16 cellular contexts compared by ENCODE assay signal in genomic region chr10:121317374-121317773, GRCh38.
A peak's percentile ranks its signal among the peaks of the same experiment; 100 is the strongest.
DNase-seq lines count a peak whose midpoint lies in the region; ATAC-seq and TF ChIP-seq lines count a peak whose summit lies in the region.
"Had no signal": no experiment of that assay in that cellular context is flagged by ENCODE, and none has a peak within 500 bp of the region (broad histone marks: within the 10 kb centered on the region; RNA-seq: fewer than 3 reads in every experiment).

No MANE protein-coding gene starts in this region.

- H3K36me3 Mint-ChIP-seq in neural crest cell (ENCODE audit: low read depth), result peaks cover 4% of the 10 kb centered on the region
- H3K36me3 Mint-ChIP-seq in type B pancreatic cell, result no peaks in the 10 kb centered on the region
- H3K36me3 Mint-ChIP-seq: CD4-positive, alpha-beta memory T cell had no signal

- H3K27ac Mint-ChIP-seq in neural crest cell (ENCODE audit: unreplicated experiment), result no peak overlapping the region
- no peak overlapping the region for H3K27ac Mint-ChIP-seq in type B pancreatic cell
- H3K27ac Mint-ChIP-seq: CD4-positive, alpha-beta memory T cell had no signal

- in situ Hi-C loops in gastrocnemius medialis (cut with MboI; ENCODE audit: low sequenced_read_pairs in 4 of 4), result no loop called here

- H3K4me3 ChIP-seq in colonic mucosa, result no peak overlapping the region
- H3K4me3 ChIP-seq in epithelial cell of esophagus (ENCODE audit: low read length), result no peak overlapping the region
- no peak overlapping the region for H3K4me3 ChIP-seq in WERI-Rb-1 (ENCODE audit: low read depth, low read length)
- no peak overlapping the region for H3K4me3 ChIP-seq in sigmoid colon
- H3K4me3 ChIP-seq in gastrocnemius medialis, result no peak overlapping the region

- H3K4me1 Mint-ChIP-seq in neural crest cell (peaks cover 12% of the 10 kb centered on the region), type B pancreatic cell (ENCODE audit: unreplicated experiment) (peaks cover 27% of the 10 kb centered on the region)
- H3K4me1 Mint-ChIP-seq: CD4-positive, alpha-beta memory T cell had no signal

- TF ChIP-seq CTCF in colonic mucosa (IDR thresholded peaks at IDR 0.05), result peak; percentile 14
- TF ChIP-seq CTCF in epithelial cell of esophagus (IDR thresholded peaks at IDR 0.05; ENCODE audit: insufficient read depth, low read depth, low read length, missing control alignments), result peak; percentile 14
- TF ChIP-seq CTCF in neural crest cell (conservative IDR thresholded peaks at IDR 0.05), result peak; percentile 42
- peak; percentile 59 for TF ChIP-seq CTCF in type B pancreatic cell (conservative IDR thresholded peaks at IDR 0.05)
- TF ChIP-seq CTCF in WERI-Rb-1 (IDR thresholded peaks at IDR 0.05; ENCODE audit: low read depth, low read length), result no peak
- no peak for TF ChIP-seq CTCF in sigmoid colon (IDR thresholded peaks at IDR 0.05)
- no peak for TF ChIP-seq CTCF in gastrocnemius medialis (IDR thresholded peaks at IDR 0.05 in 4 of 5, conservative IDR thresholded peaks at IDR 0.05 in 1 of 5)

- no peak overlapping the region for H3K27ac ChIP-seq in colonic mucosa
- no peak overlapping the region for H3K27ac ChIP-seq in WERI-Rb-1
- H3K27ac ChIP-seq in sigmoid colon, result no peak overlapping the region
- no peak overlapping the region for H3K27ac ChIP-seq in gastrocnemius medialis

- H3K9me3 Mint-ChIP-seq in neural crest cell (peaks cover 7% of the 10 kb centered on the region), type B pancreatic cell (peaks cover 9% of the 10 kb centered on the region)

- no peak for ATAC-seq in HG02938 (IDR thresholded peaks at IDR 0.05; ENCODE audit: unreplicated experiment)
- ATAC-seq in gastrocnemius medialis, result no peak

- intact Hi-C loops in colonic mucosa (cut with DNase I), result no loop called here
- intact Hi-C loops in sigmoid colon (cut with DNase I), result no loop called here
- intact Hi-C loops in gastrocnemius medialis (cut with DNase I; ENCODE audit: low total_unique reads), result no loop called here

- no peaks in the 10 kb centered on the region for H3K9me3 ChIP-seq in colonic mucosa
- no peaks in the 10 kb centered on the region for H3K9me3 ChIP-seq in WERI-Rb-1 (ENCODE audit: severe bottlenecking)
- no peaks in the 10 kb centered on the region for H3K9me3 ChIP-seq in sigmoid colon
- no peaks in the 10 kb centered on the region for H3K9me3 ChIP-seq in gastrocnemius medialis

- H3K9ac ChIP-seq in colonic mucosa (ENCODE audit: low read depth in 2 of 2, low read length in 2 of 2), result no peak overlapping the region

- H3K4me1 ChIP-seq in colonic mucosa (no peaks in the 10 kb centered on the region), sigmoid colon (peaks cover 0 to 19% (median 10%) of the 10 kb centered on the region in 4 donors), gastrocnemius medialis (no peaks in the 10 kb centered on the region)

- H3K4me3 Mint-ChIP-seq in neural crest cell (no peak overlapping the region), type B pancreatic cell (no peak overlapping the region)
- H3K4me3 Mint-ChIP-seq: CD4-positive, alpha-beta memory T cell had no signal

- TF ChIP-seq POLR2A in sigmoid colon (IDR thresholded peaks at IDR 0.05) (no peak), gastrocnemius medialis (IDR thresholded peaks at IDR 0.05) (no peak)

- H3K27me3 ChIP-seq in colonic mucosa, result no peaks in the 10 kb centered on the region
- no peaks in the 10 kb centered on the region for H3K27me3 ChIP-seq in WERI-Rb-1 (ENCODE audit: insufficient read depth, low read depth, severe bottlenecking)
- H3K27me3 ChIP-seq in sigmoid colon, result no peaks in the 10 kb centered on the region
- no peaks in the 10 kb centered on the region for H3K27me3 ChIP-seq in gastrocnemius medialis

- TF ChIP-seq EP300 in sigmoid colon (IDR thresholded peaks at IDR 0.05), result no peak

- peaks cover 2% of the 10 kb centered on the region for H3K27me3 Mint-ChIP-seq in neural crest cell (ENCODE audit: low read depth)
- H3K27me3 Mint-ChIP-seq in type B pancreatic cell, result no peaks in the 10 kb centered on the region
- H3K27me3 Mint-ChIP-seq: CD4-positive, alpha-beta memory T cell had no signal

- DNase-seq in colonic mucosa (no peak), epithelial cell of esophagus (ENCODE audit: low read depth) (no peak), neural crest cell (ENCODE audit: low read depth, low spot score) (no peak), type B pancreatic cell (ENCODE audit: extremely low spot score, unreplicated experiment) (no peak), WERI-Rb-1 (no peak), sigmoid colon (no peak), gastrocnemius medialis (no peak)
- DNase-seq: C1 segment of cervical spinal cord; Calu3; CD4-positive, alpha-beta memory T cell; COR-L47; DMS153; DND-41; GOT3; HCEC 1CT had no signal

- H3K36me3 ChIP-seq in colonic mucosa (no peaks in the 10 kb centered on the region), WERI-Rb-1 (no peaks in the 10 kb centered on the region), sigmoid colon (no peaks in the 10 kb centered on the region), gastrocnemius medialis (no peaks in the 10 kb centered on the region)

- 96% methylated on average over 1 of the region's 1 CpG for WGBS in sigmoid colon, 2 donors

Comparison
In these comparisons a context has a peak if more than half of its experiments do, and no peak if none do; other contexts are left out.
1. CTCF ChIP-seq: peak in colonic mucosa (single experiment), epithelial cell of esophagus (single experiment), neural crest cell (single experiment) and type B pancreatic cell (single experiment); none in WERI-Rb-1 (single experiment), sigmoid colon (0 of 4) and gastrocnemius medialis (0 of 5).